In genomic region chr3:136505676-136506075, GRCh38 we compare ENCODE assay signal across 17 cellular contexts.
A peak's percentile ranks its signal among the peaks of the same experiment; 100 is the strongest.
DNase-seq lines count a peak whose midpoint lies in the region; ATAC-seq, FAIRE-seq and TF ChIP-seq lines count a peak whose summit lies in the region.
"Had no signal": no experiment of that assay in that cellular context is flagged by ENCODE, and none has a peak within 500 bp of the region (broad histone marks: within the 10 kb centered on the region; RNA-seq: fewer than 3 reads in every experiment).

No MANE protein-coding gene starts in this region.

- no peak for TF ChIP-seq CTCF in HepG2 (CRISPR knock-in tag; IDR thresholded peaks at IDR 0.05)
- no peak for TF ChIP-seq CTCF in right lobe of liver (IDR thresholded peaks at IDR 0.05)
- no peak for TF ChIP-seq CTCF in IMR-90 (conservative IDR thresholded peaks at IDR 0.05; ENCODE audit: low read depth, low read length)
- TF ChIP-seq CTCF in chondrocyte (IDR thresholded peaks at IDR 0.05) = no peak
- no peak for TF ChIP-seq CTCF in mesothelial cell of epicardium (IDR thresholded peaks at IDR 0.05; ENCODE audit: unreplicated experiment)

- H3K27me3 ChIP-seq in HepG2 (ENCODE audit: control insufficient read depth in 1 of 2, insufficient read depth in 2 of 2, low read length in 2 of 2) (no peaks in the 10 kb centered on the region), right lobe of liver (no peaks in the 10 kb centered on the region), IMR-90 (ENCODE audit: control insufficient read depth, insufficient read depth, low read length) (no peaks in the 10 kb centered on the region), mesendoderm (ENCODE audit: insufficient read depth, low read length, poor library complexity) (no peaks in the 10 kb centered on the region)

- H3K79me1 ChIP-seq in IMR-90 (ENCODE audit: low read depth in 1 of 2, low read length in 2 of 2) (peaks cover 16 to 23% of the 10 kb centered on the region in 2 experiments; a peak in 3 of 4 replicates), mesendoderm (ENCODE audit: low read length) (no peaks in the 10 kb centered on the region)

- POLR2A ChIA-PET in HepG2 (lab: Yijun Ruan, JAX) = no interaction called here
- POLR2A ChIA-PET in IMR-90 (lab: Charles Lee; ENCODE audit: unreplicated experiment) = no interaction called here

- H3K36me3 Mint-ChIP-seq in chondrocyte (ENCODE audit: low read depth) = peaks cover 5% of the 10 kb centered on the region
- H3K36me3 Mint-ChIP-seq in mesothelial cell of epicardium = no peaks in the 10 kb centered on the region

- H2AK9ac ChIP-seq in IMR-90 (replicated peaks; ENCODE audit: low read depth, low read length, poor library complexity) = no peak overlapping the region

- intact Hi-C loops in HepG2 (cut with micrococcal nuclease; ENCODE audit: unreplicated experiment) = no loop called here
- intact Hi-C loops in right lobe of liver (cut with DNase I) = no loop called here
- intact Hi-C loops in IMR-90 (cut with micrococcal nuclease) = no loop called here

- H2BK120ac ChIP-seq in IMR-90 (ENCODE audit: low read depth, low read length) (peak overlapping the region; percentile 47; the same call in 1 of the 2 replicates), mesendoderm (ENCODE audit: low read depth, low read length) (no peak overlapping the region)

- peak overlapping the region; percentile 10; the same call in 1 of the 2 replicates for H3K56ac ChIP-seq in IMR-90 (ENCODE audit: extremely low read depth, insufficient read depth, low read length)
- no peak overlapping the region for H3K56ac ChIP-seq in mesendoderm (ENCODE audit: low read length)

- dilution Hi-C loops in IMR-90 (cut with HindIII; ENCODE audit: low sequenced_read_pairs, unreplicated experiment) = no loop called here

- peak; percentile 54; the same call in 2 of the 3 replicates for ATAC-seq in HepG2
- no peak for ATAC-seq in right lobe of liver
- ATAC-seq in IMR-90 (ENCODE audit: low read depth) = no peak
- ATAC-seq: GM12878, HCT116 had no signal

- H3K9me1 ChIP-seq in IMR-90 (ENCODE audit: insufficient read depth, low read length) = 0 out of 2 replicates have a peak, but pooled peaks cover 3% of the 10 kb centered on the region

- WGBS in HepG2 (ENCODE audit: low lambda C conversion rate) = 78% methylated on average over 1 of the region's 1 CpG
- WGBS in right lobe of liver (ENCODE audit: insufficient coverage, low coverage, low lambda C conversion rate, missing lambda C conversion rate) = 67% methylated on average over 1 of the region's 1 CpG
- WGBS in IMR-90 (ENCODE audit: extremely low coverage in 2 of 2, insufficient read length in 1 of 2), 2 experiments = 100% methylated on average over 1 of the region's 1 CpG; no CpG with 5 or more reads in 1 of the 2 experiments
- WGBS in mesendoderm (ENCODE audit: extremely low coverage, insufficient coverage, low lambda C conversion rate) = no CpG with 5 or more reads among the region's 1 CpG

- peak overlapping the region; percentile 72; the same call in 1 of the 2 replicates for H3K18ac ChIP-seq in IMR-90 (ENCODE audit: low read depth, low read length)
- H3K18ac ChIP-seq in mesendoderm (ENCODE audit: low read length) = no peak overlapping the region

- no peaks in the 10 kb centered on the region for H3K79me2 ChIP-seq in HepG2 (ENCODE audit: insufficient read depth, low read length)
- H3K79me2 ChIP-seq in mesendoderm (ENCODE audit: control insufficient read depth, insufficient read depth, low read length) = no peaks in the 10 kb centered on the region

- DNase-seq in HepG2 (ENCODE audit: low spot score) (peak; percentile 11), right lobe of liver (no peak), IMR-90 (no peak), chondrocyte (ENCODE audit: low spot score) (no peak), NCI-H2196 treated with DMSO at 0.1 percent for 48 hours (lab: John Stamatoyannopoulos, UW; ENCODE audit: unreplicated experiment) (no peak), mesendoderm (no peak), mesothelial cell of epicardium (ENCODE audit: low spot score in 2 of 2, unreplicated experiment in 2 of 2) (no peak)
- DNase-seq: C1 segment of cervical spinal cord; CD4-positive, alpha-beta memory T cell; DMS79; GM23248 had no signal

- H4K8ac ChIP-seq in IMR-90 (ENCODE audit: low read depth in 2 of 2, low read length in 2 of 2) (peak overlapping the region; percentile 60 to 64; a peak in 1 of 4 replicates), mesendoderm (ENCODE audit: low read depth, low read length) (no peak overlapping the region)

- 0 out of 2 replicates have a peak overlapping the region, but pooled peaks have one; percentile 7 for H3K23ac ChIP-seq in IMR-90 (ENCODE audit: low read depth, low read length)
- no peak overlapping the region for H3K23ac ChIP-seq in mesendoderm (ENCODE audit: low read length)

- TF ChIP-seq RAD21 in HepG2 (CRISPR knock-in tag; IDR thresholded peaks at IDR 0.05) (no peak), IMR-90 (IDR thresholded peaks at IDR 0.05; ENCODE audit: low read length) (no peak)

- FAIRE-seq in HepG2 (lab: Jason Lieb, UNC) = no peak
- FAIRE-seq: A204.1, GM12878, H54, HTR-8/SVneo had no signal

- peak overlapping the region; percentile 26 for H3K4ac ChIP-seq in IMR-90 (ENCODE audit: low read depth, low read length)
- no peak overlapping the region for H3K4ac ChIP-seq in mesendoderm (ENCODE audit: low read depth, low read length)

- 0 out of 3 replicates have a peak overlapping the region, but pooled peaks have one; percentile 28 for H2BK15ac ChIP-seq in IMR-90 (ENCODE audit: low read depth, low read length)
- H2BK15ac ChIP-seq in mesendoderm (replicated peaks; ENCODE audit: low read depth) = no peak overlapping the region

- H2BK20ac ChIP-seq in IMR-90 (ENCODE audit: low read depth, low read length) = peak overlapping the region; percentile 21; the same call in 1 of the 2 replicates

- no peak overlapping the region for H3K14ac ChIP-seq in IMR-90 (replicated peaks; ENCODE audit: low read depth, low read length)

- H2BK5ac ChIP-seq in IMR-90 (ENCODE audit: low read depth, low read length, poor library complexity, severe bottlenecking) (peak overlapping the region; percentile 47), mesendoderm (ENCODE audit: low read length) (no peak overlapping the region)

- TF ChIP-seq EP300 in HepG2 (IDR thresholded peaks at IDR 0.05; ENCODE audit: low read depth in 2 of 2, low read length in 2 of 2) = no peak
- TF ChIP-seq EP300 in HepG2 (CRISPR knock-in tag; IDR thresholded peaks at IDR 0.05; ENCODE audit: borderline replicate concordance) = no peak

- H3K36me3 ChIP-seq in HepG2 (replicated peaks in 1 of 2; ENCODE audit: control insufficient read depth in 1 of 2, insufficient read depth in 2 of 2, low read length in 2 of 2) (0 out of 5 replicates have a peak, but pooled peaks cover 0 to 3% of the 10 kb centered on the region in 2 experiments), right lobe of liver (no peaks in the 10 kb centered on the region), IMR-90 (ENCODE audit: control insufficient read depth, insufficient read depth, low read length) (peaks cover 2% of the 10 kb centered on the region), mesendoderm (ENCODE audit: control insufficient read depth, insufficient read depth, low read length) (no peaks in the 10 kb centered on the region)

- H3K27ac Mint-ChIP-seq in chondrocyte (ENCODE audit: unreplicated experiment) (peak overlapping the region; percentile 7), mesothelial cell of epicardium (no peak overlapping the region)
- H3K27ac Mint-ChIP-seq: B cell had no signal

- no peaks in the 10 kb centered on the region for H3K27me3 Mint-ChIP-seq in chondrocyte (ENCODE audit: low read depth)
- no peaks in the 10 kb centered on the region for H3K27me3 Mint-ChIP-seq in mesothelial cell of epicardium (ENCODE audit: low read depth)
- H3K27me3 Mint-ChIP-seq: B cell; CD4-positive, alpha-beta memory T cell had no signal

- no peak overlapping the region for H2AK5ac ChIP-seq in IMR-90 (ENCODE audit: low read depth, low read length)
- H2AK5ac ChIP-seq in mesendoderm (ENCODE audit: low read length) = no peak overlapping the region

- CTCF ChIA-PET in HepG2 (lab: Yijun Ruan, JAX; ENCODE audit: low intra/inter-chr PET ratio, low total read pairs) = no interaction called here
- CTCF ChIA-PET in IMR-90 (lab: Yijun Ruan, JAX) = no interaction called here

- BruUV-seq in HepG2 (replicated peaks; lab: Mats Ljungman, UMichigan) (no TSS peak), IMR-90 (replicated peaks; lab: Mats Ljungman, UMichigan) (no TSS peak)

- no peak for TF ChIP-seq POLR2A in HepG2 (IDR thresholded peaks at IDR 0.05; ENCODE audit: insufficient read depth in 1 of 2, low read depth in 2 of 2, low read length in 2 of 2)
- no peak for TF ChIP-seq POLR2A in right lobe of liver (IDR thresholded peaks at IDR 0.05)
- TF ChIP-seq POLR2A in IMR-90 (IDR thresholded peaks at IDR 0.05; ENCODE audit: low read depth, low read length) = no peak

- H3K9me3 Mint-ChIP-seq in chondrocyte (ENCODE audit: low read depth) = no peaks in the 10 kb centered on the region
- H3K9me3 Mint-ChIP-seq in mesothelial cell of epicardium = no peaks in the 10 kb centered on the region
- H3K9me3 Mint-ChIP-seq: CD4-positive, alpha-beta memory T cell had no signal

- H3K9ac ChIP-seq in HepG2 (ENCODE audit: insufficient read depth, low read depth, low read length) = no peak overlapping the region
- no peak overlapping the region for H3K9ac ChIP-seq in IMR-90 (ENCODE audit: low read depth, low read length)
- H3K9ac ChIP-seq in mesendoderm (ENCODE audit: low read length) = no peak overlapping the region
- H3K9ac ChIP-seq: GM23248 had no signal

- H3K4me2 ChIP-seq in HepG2 (ENCODE audit: low read depth, low read length) (no peak overlapping the region), IMR-90 (ENCODE audit: low read depth, low read length) (no peak overlapping the region), mesendoderm (ENCODE audit: low read length) (no peak overlapping the region)

- H3K9me3 ChIP-seq in HepG2 (ENCODE audit: low read length) (no peaks in the 10 kb centered on the region), right lobe of liver (no peaks in the 10 kb centered on the region), IMR-90 (ENCODE audit: control insufficient read depth, insufficient read depth, low read length) (no peaks in the 10 kb centered on the region)

- H3K4me1 Mint-ChIP-seq in chondrocyte (ENCODE audit: low read depth) (no peaks in the 10 kb centered on the region), mesothelial cell of epicardium (no peaks in the 10 kb centered on the region)
- H3K4me1 Mint-ChIP-seq: B cell had no signal

- H4K20me1 ChIP-seq in HepG2 (ENCODE audit: insufficient read depth, low read length) (no peaks in the 10 kb centered on the region), IMR-90 (ENCODE audit: insufficient read depth, low read length) (no peaks in the 10 kb centered on the region)

- H3K4me1 ChIP-seq in HepG2 (ENCODE audit: insufficient read depth, low read length) (peaks cover 24% of the 10 kb centered on the region), right lobe of liver (no peaks in the 10 kb centered on the region), IMR-90 (ENCODE audit: control insufficient read depth, insufficient read depth, low read length) (peaks cover 2% of the 10 kb centered on the region; the same call in 1 of the 2 replicates), mesendoderm (ENCODE audit: control insufficient read depth, low read depth, low read length) (no peaks in the 10 kb centered on the region)

- no peak overlapping the region for H3K4me3 ChIP-seq in HepG2 (replicated peaks in 1 of 3; ENCODE audit: insufficient read depth in 1 of 3, low read depth in 2 of 3, low read length in 3 of 3)
- H3K4me3 ChIP-seq in right lobe of liver = no peak overlapping the region
- H3K4me3 ChIP-seq in IMR-90 (ENCODE audit: insufficient read depth, low read depth, low read length) = no peak overlapping the region
- H3K4me3 ChIP-seq in mesendoderm (ENCODE audit: low read length) = no peak overlapping the region
- H3K4me3 ChIP-seq: GM12878, GM23248 had no signal

- H3K27ac ChIP-seq in HepG2 (ENCODE audit: extremely low read length, insufficient read depth, low read length) (no peak overlapping the region), right lobe of liver (no peak overlapping the region), IMR-90 (ENCODE audit: insufficient read depth, low read length) (no peak overlapping the region), mesendoderm (ENCODE audit: low read depth, low read length) (no peak overlapping the region)
- H3K27ac ChIP-seq: GM23248 had no signal

- peak overlapping the region; percentile 39 for H4K91ac ChIP-seq in IMR-90 (ENCODE audit: insufficient read depth, low read depth, low read length)

- H2AFZ ChIP-seq in HepG2 (ENCODE audit: low read length) (no peak overlapping the region), IMR-90 (replicated peaks; ENCODE audit: low read length, poor library complexity) (no peak overlapping the region)
- H2AFZ ChIP-seq: GM23248 had no signal

- in situ Hi-C loops in HepG2 (cut with HindIII; ENCODE audit: extremely low pct_ligation_motif_present, low pct_unique_long_range_greater_than_20kb) = no loop called here
- in situ Hi-C loops in IMR-90 (cut with MboI; ENCODE audit: low sequenced_read_pairs) = no loop called here

- H3K4me3 Mint-ChIP-seq in chondrocyte (ENCODE audit: unreplicated experiment) (no peak overlapping the region), mesothelial cell of epicardium (no peak overlapping the region)
- H3K4me3 Mint-ChIP-seq: B cell; CD4-positive, alpha-beta memory T cell had no signal

- peak overlapping the region; percentile 86; the same call in 1 of the 2 replicates for H4K5ac ChIP-seq in IMR-90 (ENCODE audit: low read depth, low read length)
- no peak overlapping the region for H4K5ac ChIP-seq in mesendoderm (ENCODE audit: low read length)
